Comparison of ENCODE assay signal across 1 cellular context in genomic region chr3:12964713-12965612, GRCh38.
TF ChIP-seq lines count a peak whose summit lies in the region.

No MANE protein-coding gene starts in this region.

TF ChIP-seq in HepG2, 621 proteins besides CTCF, POLR2A, EP300 and RAD21 (continued from another document and continues in another):
- TF ChIP-seq ZNF414 (CRISPR knock-in tag; IDR thresholded peaks at IDR 0.05) (no peak), NR3C1 (CRISPR knock-in tag; IDR thresholded peaks at IDR 0.05) (no peak), SATB2 (CRISPR knock-in tag; IDR thresholded peaks at IDR 0.05) (no peak), HOXA3 (CRISPR knock-in tag; IDR thresholded peaks at IDR 0.05) (peak; percentile 83), KLF11 (CRISPR knock-in tag; IDR thresholded peaks at IDR 0.05) (peak; percentile 90), GPN1 (CRISPR knock-in tag; IDR thresholded peaks at IDR 0.05; ENCODE audit: borderline replicate concordance) (no peak), ZNF710 (CRISPR knock-in tag; IDR thresholded peaks at IDR 0.05; ENCODE audit: borderline replicate concordance) (no peak), MED8 (CRISPR knock-in tag; IDR thresholded peaks at IDR 0.05; ENCODE audit: insufficient replicate concordance) (no peak), CENPT (CRISPR knock-in tag; IDR thresholded peaks at IDR 0.05; ENCODE audit: low read depth) (no peak), ZNF24 (IDR thresholded peaks at IDR 0.05) (no peak), BRD4 (CRISPR knock-in tag; IDR thresholded peaks at IDR 0.05) (no peak; the same call in 1 of the 2 replicates), NFIC (IDR thresholded peaks at IDR 0.05; ENCODE audit: low read length) (peak; percentile 80), SIX1 (CRISPR knock-in tag; IDR thresholded peaks at IDR 0.05; ENCODE audit: borderline replicate concordance) (peak; percentile 67; the same call in 1 of the 2 replicates), USF2 (IDR thresholded peaks at IDR 0.05; ENCODE audit: low read depth, low read length) (no peak), USF2 (CRISPR knock-in tag; IDR thresholded peaks at IDR 0.05; ENCODE audit: borderline replicate concordance) (no peak), CBX1 (IDR thresholded peaks at IDR 0.05; ENCODE audit: low read depth) (no peak), ZKSCAN5 (CRISPR knock-in tag; IDR thresholded peaks at IDR 0.05) (no peak), ZSCAN25 (CRISPR knock-in tag; IDR thresholded peaks at IDR 0.05) (peak; percentile 73), KIAA2018 (CRISPR knock-in tag; IDR thresholded peaks at IDR 0.05; ENCODE audit: borderline replicate concordance) (no peak), ZNF256 (CRISPR knock-in tag; conservative IDR thresholded peaks at IDR 0.05) (peak; percentile 93; the same call in 1 of the 2 replicates), ZNF746 (CRISPR knock-in tag; IDR thresholded peaks at IDR 0.05) (no peak; the same call in 1 of the 2 replicates), ZMAT3 (CRISPR knock-in tag; conservative IDR thresholded peaks at IDR 0.05) (no peak; the same call in 1 of the 2 replicates), ZNF232 (CRISPR knock-in tag; IDR thresholded peaks at IDR 0.05; ENCODE audit: borderline replicate concordance) (peak; percentile 56; the same call in 1 of the 2 replicates), ZBTB39 (CRISPR knock-in tag; IDR thresholded peaks at IDR 0.05) (no peak), TGIF2 (CRISPR knock-in tag; IDR thresholded peaks at IDR 0.05) (peak; percentile 98), ZSCAN30 (CRISPR knock-in tag; IDR thresholded peaks at IDR 0.05) (no peak), ZNF264 (CRISPR knock-in tag; IDR thresholded peaks at IDR 0.05) (0 out of 2 replicates have a peak, but pooled peaks have one; percentile 80), ZNF768 (CRISPR knock-in tag; IDR thresholded peaks at IDR 0.05) (no peak), KLF12 (CRISPR knock-in tag; IDR thresholded peaks at IDR 0.05; ENCODE audit: borderline replicate concordance) (no peak), POLR2G (IDR thresholded peaks at IDR 0.05; ENCODE audit: low read depth, low read length) (peak; percentile 64; the same call in 1 of the 2 replicates), KAT7 (CRISPR knock-in tag; IDR thresholded peaks at IDR 0.05; ENCODE audit: borderline replicate concordance) (peak; percentile 56; the same call in 1 of the 2 replicates), HNRNPUL1 (IDR thresholded peaks at IDR 0.05; ENCODE audit: low read depth, low read length) (no peak), EEA1 (CRISPR knock-in tag; IDR thresholded peaks at IDR 0.05; ENCODE audit: borderline replicate concordance) (no peak), FOXJ3 (CRISPR knock-in tag; IDR thresholded peaks at IDR 0.05; ENCODE audit: borderline replicate concordance) (peak; percentile 90; the same call in 1 of the 2 replicates), CSRNP1 (CRISPR knock-in tag; IDR thresholded peaks at IDR 0.05) (no peak; the same call in 1 of the 2 replicates), TEAD2 (CRISPR knock-in tag; IDR thresholded peaks at IDR 0.05) (no peak), GRHL1 (CRISPR knock-in tag; conservative IDR thresholded peaks at IDR 0.05) (no peak), PAF1 (CRISPR knock-in tag; IDR thresholded peaks at IDR 0.05) (no peak), MAFK (conservative IDR thresholded peaks at IDR 0.05 in 1 of 2, IDR thresholded peaks at IDR 0.05 in 1 of 2; ENCODE audit: low read length in 2 of 2) (no peak), ZNF121 (CRISPR knock-in tag; IDR thresholded peaks at IDR 0.05) (no peak), MED13 (CRISPR knock-in tag; IDR thresholded peaks at IDR 0.05) (peak; percentile 56; the same call in 1 of the 2 replicates), ZNF709 (CRISPR knock-in tag; IDR thresholded peaks at IDR 0.05) (peak; percentile 75; the same call in 1 of the 2 replicates), HNF1B (CRISPR knock-in tag; IDR thresholded peaks at IDR 0.05) (peak; percentile 46; the same call in 1 of the 2 replicates)
